In the genomic region with DNA sequence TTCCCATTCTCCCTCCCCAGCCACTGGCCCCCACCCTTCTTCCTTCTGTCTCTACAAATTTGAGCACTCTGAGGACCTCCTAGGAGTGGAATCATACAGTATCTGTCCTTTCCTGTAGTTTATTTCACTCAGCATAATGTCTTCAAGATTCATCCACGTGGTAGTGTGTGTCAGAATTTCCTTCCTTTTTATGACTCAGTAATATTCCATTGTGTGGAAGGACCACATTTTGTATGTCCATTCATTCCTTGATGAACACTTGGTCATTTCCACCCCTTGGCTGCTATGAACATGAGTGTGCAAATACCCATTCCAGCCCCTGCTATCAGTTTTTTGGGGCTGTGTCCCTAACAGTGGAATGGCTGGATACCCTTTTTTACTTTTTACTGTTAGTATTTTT, we compare ENCODE assay signal across 1 cellular context.
TF ChIP-seq lines count a peak whose summit lies in the region.

No MANE protein-coding gene starts in this region.

TF ChIP-seq in endothelial cell of umbilical vein, 7 proteins besides CTCF, POLR2A, EP300 and RAD21 (continued from another document):
- TF ChIP-seq JUN (IDR thresholded peaks at IDR 0.05; ENCODE audit: borderline replicate concordance, insufficient read depth, insufficient read length, low read depth) (peak; percentile 82), EZH2 (IDR thresholded peaks at IDR 0.05; ENCODE audit: borderline replicate concordance, low read depth, low read length, severe bottlenecking) (no peak), FOS (IDR thresholded peaks at IDR 0.05; ENCODE audit: borderline replicate concordance, insufficient read depth, low read length) (peak; percentile 81)
- TF ChIP-seq, protein P1, sequence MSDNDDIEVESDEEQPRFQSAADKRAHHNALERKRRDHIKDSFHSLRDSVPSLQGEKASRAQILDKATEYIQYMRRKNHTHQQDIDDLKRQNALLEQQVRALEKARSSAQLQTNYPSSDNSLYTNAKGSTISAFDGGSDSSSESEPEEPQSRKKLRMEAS (IDR thresholded peaks at IDR 0.05; ENCODE audit: insufficient read depth, insufficient read length), result peak; percentile 19
